ENCODE assay signal across 15 cellular contexts in the genomic region with DNA sequence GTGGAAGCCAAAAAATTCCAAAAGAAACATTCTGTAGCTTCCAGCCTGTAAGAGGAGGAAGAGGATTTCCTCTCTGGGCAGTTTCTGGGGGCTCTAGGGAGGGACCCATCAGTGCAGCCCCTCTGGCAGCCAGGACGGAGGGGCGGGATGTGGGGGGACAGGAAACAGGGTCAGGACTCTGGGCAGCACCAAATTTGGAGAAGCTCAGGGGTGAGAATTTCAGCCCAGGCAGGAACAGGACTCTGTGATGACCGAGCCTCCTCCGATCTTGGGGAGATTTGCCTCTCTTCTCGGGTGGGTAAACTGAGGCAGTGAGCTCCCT. TPM values are rescaled to one million over a fixed set of nuclear protein-coding genes. Genes with fewer than 3 reads are reported as not detected.
DNase-seq lines count a peak whose midpoint lies in the region; ATAC-seq and TF ChIP-seq lines count a peak whose summit lies in the region.
"Had no signal": no experiment of that assay in that cellular context is flagged by ENCODE, and none has a peak within 500 bp of the region (broad histone marks: within the 10 kb centered on the region; RNA-seq: fewer than 3 reads in every experiment).

No MANE protein-coding gene starts in this region.

- intact Hi-C loops in posterior vena cava (cut with DNase I): loop anchor here in 1 of 2 donors (10.0 kb wide), 1 partner anchor 104 kb away; no protein-coding TSS in a partner anchor

- H3K9ac ChIP-seq in muscle layer of colon (ENCODE audit: low read length) (peak overlapping the region; percentile 30), stomach smooth muscle (ENCODE audit: low read length in 2 of 2) (peak overlapping the region; percentile 17 to 36)

- ATAC-seq in GM18909 (IDR thresholded peaks at IDR 0.05; ENCODE audit: poor library complexity, unreplicated experiment) (no peak), GM18511 (IDR thresholded peaks at IDR 0.05; ENCODE audit: unreplicated experiment) (no peak)
- ATAC-seq: activated naive CD4-positive, alpha-beta T cell treated with anti-CD3 and anti-CD28 coated beads, Interleukin-2, amount 50 U/mL, for 72 hours; HCT116; mucosa of descending colon had no signal

- TF ChIP-seq CTCF in Peyer's patch (IDR thresholded peaks at IDR 0.05): no peak

- H3K4me1 ChIP-seq in Peyer's patch (peaks cover 0 to 27% (median 0%) of the 10 kb centered on the region in 4 donors), esophagus (ENCODE audit: control insufficient read depth in 2 of 2, insufficient read depth in 2 of 2, low read length in 1 of 2) (peaks cover 2 to 3% of the 10 kb centered on the region in 2 donors), muscle layer of colon (ENCODE audit: insufficient read depth, low read length) (peaks cover 35% of the 10 kb centered on the region), stomach smooth muscle (ENCODE audit: control insufficient read depth, insufficient read depth, low read length) (peaks cover 40% of the 10 kb centered on the region)

- H3K36me3 ChIP-seq in Peyer's patch (no peaks in the 10 kb centered on the region), esophagus (ENCODE audit: control insufficient read depth in 2 of 2, insufficient read depth in 2 of 2, low read length in 1 of 2) (no peaks in the 10 kb centered on the region), muscle layer of colon (ENCODE audit: insufficient read depth, low read length) (no peaks in the 10 kb centered on the region), stomach smooth muscle (ENCODE audit: control insufficient read depth in 2 of 2, insufficient read depth in 2 of 2, low read length in 2 of 2) (no peaks in the 10 kb centered on the region)

- no peaks in the 10 kb centered on the region for H3K27me3 ChIP-seq in Peyer's patch
- no peaks in the 10 kb centered on the region for H3K27me3 ChIP-seq in esophagus (ENCODE audit: control insufficient read depth in 1 of 2, insufficient read depth in 2 of 2, low read length in 2 of 2)
- H3K27me3 ChIP-seq in muscle layer of colon (ENCODE audit: control insufficient read depth in 1 of 2, insufficient read depth in 2 of 2, low read length in 2 of 2): no peaks in the 10 kb centered on the region
- H3K27me3 ChIP-seq in stomach smooth muscle (ENCODE audit: control insufficient read depth in 1 of 2, insufficient read depth in 2 of 2, low read length in 2 of 2): no peaks in the 10 kb centered on the region

- H3K27ac ChIP-seq in Peyer's patch (peak overlapping the region; percentile 46 to 75 (median 48)), esophagus (ENCODE audit: low read depth in 2 of 2, low read length in 1 of 2) (peak overlapping the region; percentile 66 to 70), muscle layer of colon (ENCODE audit: low read depth, low read length) (peak overlapping the region; percentile 73), stomach smooth muscle (ENCODE audit: low read length) (peak overlapping the region; percentile 58)

- H3K9me3 ChIP-seq in Peyer's patch (no peaks in the 10 kb centered on the region), esophagus (ENCODE audit: control insufficient read depth in 2 of 2, insufficient read depth in 1 of 2, low read depth in 1 of 2, low read length in 1 of 2) (no peaks in the 10 kb centered on the region), muscle layer of colon (ENCODE audit: low read length) (no peaks in the 10 kb centered on the region), stomach smooth muscle (ENCODE audit: control insufficient read depth in 2 of 2, low read length in 2 of 2) (no peaks in the 10 kb centered on the region)
- H3K9me3 ChIP-seq: mucosa of descending colon had no signal

- WGBS in esophagus, 2 donors: 55 to 67% methylated on average over 5 of the region's 5 CpGs

- DNase-seq in Peyer's patch: no peak
- no peak for DNase-seq in posterior vena cava (ENCODE audit: low spot score)
- no peak for DNase-seq in stimulated activated CD4-positive, alpha-beta T cell treated with anti-CD3 and anti-CD28 coated beads, Interleukin-4, amount 100 ng/mL, for 24 hours
- DNase-seq: AML-193, mucosa of descending colon, NCI-H2029 had no signal

- H3K4me3 ChIP-seq in Peyer's patch: no peak overlapping the region
- no peak overlapping the region for H3K4me3 ChIP-seq in esophagus (ENCODE audit: low read depth in 1 of 2, low read length in 2 of 2)
- H3K4me3 ChIP-seq in muscle layer of colon (ENCODE audit: low read depth in 1 of 2, low read length in 2 of 2): no peak overlapping the region
- H3K4me3 ChIP-seq in stomach smooth muscle (ENCODE audit: low read length in 2 of 2): peak overlapping the region in 1 of 2 donors; percentile 35
- H3K4me3 ChIP-seq: mucosa of descending colon had no signal

- TF ChIP-seq POLR2A in Peyer's patch (IDR thresholded peaks at IDR 0.05): no peak

RNA-seq across cellular contexts. Expression of a gene that starts 18.4 kb away (rescaled TPM):
- total RNA-seq in Peyer's patch: not detected
- polyA plus RNA-seq in esophagus: not detected
- not detected for total RNA-seq in posterior vena cava
- total RNA-seq: activated naive CD4-positive, alpha-beta T cell treated with anti-CD3 and anti-CD28 coated beads, Interleukin-2, amount 50 U/mL, for 72 hours; M059J; mucosa of descending colon; subcutaneous adipose tissue had no signal
